Comparison of ENCODE assay signal across 19 cellular contexts in the genomic region with DNA sequence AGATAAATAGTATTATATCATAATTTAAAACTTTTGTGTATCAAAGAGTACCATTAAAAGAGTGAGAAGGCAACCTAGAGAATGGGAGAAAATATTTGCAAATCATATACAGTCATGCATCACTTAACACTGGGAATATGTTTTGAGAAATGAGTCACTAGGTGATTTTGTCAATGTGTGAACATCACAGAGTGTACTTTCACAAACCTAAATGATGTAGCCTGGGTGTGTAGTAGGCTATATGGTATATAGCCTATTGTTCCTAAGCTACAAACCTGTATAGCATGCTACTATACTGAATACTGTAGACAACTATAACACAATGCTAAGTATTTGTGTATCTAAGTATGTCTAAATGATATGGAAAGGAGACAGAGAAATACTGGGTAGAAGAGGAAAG.
"Had no signal": no experiment of that assay in that cellular context is flagged by ENCODE, and none has a peak within 500 bp of the region (broad histone marks: within the 10 kb centered on the region; RNA-seq: fewer than 3 reads in every experiment).

No MANE protein-coding gene starts in this region.

- H3K36me3 ChIP-seq: adrenal gland, spleen, tibial nerve had no signal

- H3K4me1 ChIP-seq: adrenal gland, spleen, tibial nerve had no signal

- H3K9me3 ChIP-seq: adrenal gland, spleen, tibial nerve had no signal

- H3K27me3 ChIP-seq: adrenal gland, spleen, tibial nerve had no signal

- ATAC-seq: left colon had no signal

- DNase-seq: activated CD4-positive, alpha-beta T cell treated with anti-CD3 and anti-CD28 coated beads, Interleukin-2, amount 50 U/mL, for 1 hour; activated naive CD4-positive, alpha-beta T cell treated with Interleukin-2 at 50 U/mL for 16 hours; adrenal gland; dermis blood vessel endothelial cell; effector memory CD4-positive, alpha-beta T cell; foreskin melanocyte; glutamatergic neuron; hippocampal formation; left colon; midbrain; occipital lobe; posterior cingulate gyrus; retina; spleen; stimulated activated naive CD4-positive, alpha-beta T cell treated with Interleukin-2 at 50 U/mL for 16 hours; T-helper 1 cell; T1000 had no signal

- H3K27ac ChIP-seq: adrenal gland, spleen, tibial nerve had no signal

- H3K4me3 ChIP-seq: adrenal gland, lung, spleen, tibial nerve had no signal
